ENCODE assay signal across 28 cellular contexts in genomic region chr1:157988002-157988401, GRCh38.
"Had no signal": no experiment of that assay in that cellular context is flagged by ENCODE, and none has a peak within 500 bp of the region (broad histone marks: within the 10 kb centered on the region; RNA-seq: fewer than 3 reads in every experiment).

No MANE protein-coding gene starts in this region.

- H3K27me3 ChIP-seq: suprapubic skin, testis, thyroid gland, tibial artery, tibial nerve, upper lobe of left lung, uterus, vagina had no signal

- H3K4me3 Mint-ChIP-seq: stimulated activated effector memory CD8-positive, alpha-beta T cell treated with anti-CD3 and anti-CD28 coated beads, Interleukin-12 subunit alpha, Interleukin-12 subunit beta, amount 100 ng/mL, for 72 hours; stimulated activated memory B cell treated with anti-CD40 and anti-IgM and Interleukin-4, amounts not matched to agents 10 μg/mL and 1 μg/mL and 100 μg/mL, for 72 hours; stimulated activated naive B cell treated with anti-CD40 and anti-IgM and Interleukin-4, amounts not matched to agents 10 μg/mL and 1 μg/mL and 100 μg/mL, for 72 hours; stimulated activated naive CD8-positive, alpha-beta T cell treated with anti-CD3 and anti-CD28 coated beads, Interleukin-15, amount 100 ng/mL, for 72 hours; stimulated activated naive CD8-positive, alpha-beta T cell treated with anti-CD3 and anti-CD28 coated beads, Interleukin-15, Interleukin-2, amounts not matched to agents 100 ng/mL and 50 ng/mL, for 24 hours; type B pancreatic cell had no signal

- H3K27ac Mint-ChIP-seq: stimulated activated effector memory CD8-positive, alpha-beta T cell treated with anti-CD3 and anti-CD28 coated beads, Interleukin-12 subunit alpha, Interleukin-12 subunit beta, amount 100 ng/mL, for 72 hours; stimulated activated memory B cell treated with anti-CD40 and anti-IgM and Interleukin-4, amounts not matched to agents 10 μg/mL and 1 μg/mL and 100 μg/mL, for 72 hours; stimulated activated naive B cell treated with anti-CD40 and anti-IgM and Interleukin-4, amounts not matched to agents 10 μg/mL and 1 μg/mL and 100 μg/mL, for 72 hours; stimulated activated naive CD8-positive, alpha-beta T cell treated with anti-CD3 and anti-CD28 coated beads, Interleukin-15, amount 100 ng/mL, for 72 hours; stimulated activated naive CD8-positive, alpha-beta T cell treated with anti-CD3 and anti-CD28 coated beads, Interleukin-15, Interleukin-2, amounts not matched to agents 100 ng/mL and 50 ng/mL, for 24 hours; type B pancreatic cell had no signal

- H3K4me1 ChIP-seq: uterus had no signal

- ATAC-seq: stimulated activated effector memory CD8-positive, alpha-beta T cell treated with anti-CD3 and anti-CD28 coated beads, Interleukin-12 subunit alpha, Interleukin-12 subunit beta, amount 100 ng/mL, for 72 hours; stimulated activated memory B cell treated with anti-CD40 and anti-IgM and Interleukin-4, amounts not matched to agents 10 μg/mL and 1 μg/mL and 100 μg/mL, for 72 hours; stimulated activated naive B cell treated with anti-CD40 and anti-IgM and Interleukin-4, amounts not matched to agents 10 μg/mL and 1 μg/mL and 100 μg/mL, for 72 hours; stimulated activated naive CD8-positive, alpha-beta T cell treated with anti-CD3 and anti-CD28 coated beads, Interleukin-15, amount 100 ng/mL, for 72 hours; stimulated activated naive CD8-positive, alpha-beta T cell treated with anti-CD3 and anti-CD28 coated beads, Interleukin-15, Interleukin-2, amounts not matched to agents 100 U/mL and 50 U/mL, for 24 hours; upper lobe of right lung had no signal

- H3K4me3 ChIP-seq: stomach, suprapubic skin, testis, thoracic aorta, thyroid gland, tibial artery, tibial nerve, transverse colon, upper lobe of left lung, upper lobe of right lung, uterus, vagina had no signal

- H3K9me3 Mint-ChIP-seq: stimulated activated effector memory CD8-positive, alpha-beta T cell treated with anti-CD3 and anti-CD28 coated beads, Interleukin-12 subunit alpha, Interleukin-12 subunit beta, amount 100 ng/mL, for 72 hours; stimulated activated memory B cell treated with anti-CD40 and anti-IgM and Interleukin-4, amounts not matched to agents 10 μg/mL and 1 μg/mL and 100 μg/mL, for 72 hours; stimulated activated naive B cell treated with anti-CD40 and anti-IgM and Interleukin-4, amounts not matched to agents 10 μg/mL and 1 μg/mL and 100 μg/mL, for 72 hours; stimulated activated naive CD8-positive, alpha-beta T cell treated with anti-CD3 and anti-CD28 coated beads, Interleukin-15, amount 100 ng/mL, for 72 hours; stimulated activated naive CD8-positive, alpha-beta T cell treated with anti-CD3 and anti-CD28 coated beads, Interleukin-15, Interleukin-2, amounts not matched to agents 100 ng/mL and 50 ng/mL, for 24 hours; type B pancreatic cell had no signal

- H3K9me3 ChIP-seq: stomach, suprapubic skin, testis, thoracic aorta, thyroid gland, tibial artery, tibial nerve, transverse colon, upper lobe of left lung, upper lobe of right lung, uterus, vagina had no signal

- H3K36me3 Mint-ChIP-seq: stimulated activated effector memory CD8-positive, alpha-beta T cell treated with anti-CD3 and anti-CD28 coated beads, Interleukin-12 subunit alpha, Interleukin-12 subunit beta, amount 100 ng/mL, for 72 hours; stimulated activated memory B cell treated with anti-CD40 and anti-IgM and Interleukin-4, amounts not matched to agents 10 μg/mL and 1 μg/mL and 100 μg/mL, for 72 hours; stimulated activated naive B cell treated with anti-CD40 and anti-IgM and Interleukin-4, amounts not matched to agents 10 μg/mL and 1 μg/mL and 100 μg/mL, for 72 hours; type B pancreatic cell had no signal

- H3K36me3 ChIP-seq: stomach, suprapubic skin, thoracic aorta, thyroid gland, tibial artery, tibial nerve, transverse colon, upper lobe of left lung, upper lobe of right lung, uterus, vagina had no signal

- H3K27ac ChIP-seq: stomach, suprapubic skin, testis, thoracic aorta, thyroid gland, tibial artery, tibial nerve, transverse colon, upper lobe of left lung, upper lobe of right lung, uterus, vagina had no signal

- DNase-seq: stimulated activated CD4-positive, alpha-beta T cell treated with anti-CD3 and anti-CD28 coated beads, Interleukin-2, amount 100 ng/mL, for 48 hours; stimulated activated CD4-positive, alpha-beta T cell treated with anti-CD3 and anti-CD28 coated beads, Interleukin-4, amount 100 ng/mL, for 1 hour; stimulated activated CD4-positive, alpha-beta T cell treated with anti-CD3 and anti-CD28 coated beads, Interleukin-4, amount 100 ng/mL, for 24 hours; stimulated activated CD4-positive, alpha-beta T cell treated with anti-CD3 and anti-CD28 coated beads, Interleukin-4, amount 100 ng/mL, for 4 hours; stimulated activated CD8-positive, alpha-beta memory T cell treated with anti-CD3 and anti-CD28 coated beads, Interleukin-4, amount 100 ng/mL, for 48 hours; stimulated activated naive B cell treated with anti-CD40 and anti-IgM and Interleukin-4, amounts not matched to agents 10 μg/mL and 1 μg/mL and 100 μg/mL, for 72 hours; stimulated activated naive CD4-positive, alpha-beta T cell; stimulated activated naive CD4-positive, alpha-beta T cell treated with Interleukin-2 at 50 U/mL for 16 hours; stimulated activated naive CD8-positive, alpha-beta T cell treated with anti-CD3 and anti-CD28 coated beads, Interleukin-15, amount 100 ng/mL, for 72 hours; stimulated activated naive CD8-positive, alpha-beta T cell treated with anti-CD3 and anti-CD28 coated beads, Interleukin-15, Interleukin-2, amounts not matched to agents 100 U/mL and 50 U/mL, for 24 hours; stomach; substantia nigra; testis; thyroid gland; tibial artery; transverse colon; trophoblast cell; upper lobe of left lung; upper lobe of right lung; uterus had no signal
